In the genomic region with DNA sequence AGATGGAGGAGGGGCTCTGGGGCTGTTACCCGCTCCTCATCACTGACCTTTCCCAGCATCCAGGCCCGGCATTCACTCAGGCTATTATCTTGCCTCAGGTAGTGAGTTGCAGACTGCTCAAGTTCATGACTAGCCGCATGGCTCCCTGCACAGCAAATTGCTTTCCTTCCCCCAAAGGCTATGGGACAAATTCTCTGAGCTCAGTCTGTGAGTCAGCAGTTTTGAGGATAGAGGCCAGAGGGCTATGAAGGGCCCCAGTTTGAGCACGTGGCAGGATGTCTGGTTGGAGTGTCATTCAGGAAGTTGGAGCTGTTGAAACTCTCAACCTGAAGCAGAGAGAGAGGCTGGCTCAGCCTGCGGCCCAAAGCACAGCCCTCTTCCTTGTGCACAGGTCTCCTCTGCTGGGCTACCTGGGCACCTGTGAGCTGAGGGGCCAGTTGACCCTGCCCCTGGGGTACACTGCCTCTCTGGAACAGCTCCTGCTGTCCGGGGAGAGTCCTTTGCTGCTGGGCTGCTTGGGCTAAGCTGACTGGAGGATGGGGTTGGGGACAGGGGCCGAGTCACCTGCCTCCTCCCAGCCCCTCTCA, we compare ENCODE assay signal across 1 cellular context.
TF ChIP-seq lines count a peak whose summit lies in the region.

No MANE protein-coding gene starts in this region.

TF ChIP-seq in SK-N-SH treated with all-trans-retinoic acid at 6 μM for 48 hours, 23 proteins besides CTCF, POLR2A, EP300 and RAD21 (continued from another document):
- TF ChIP-seq, protein P1, sequence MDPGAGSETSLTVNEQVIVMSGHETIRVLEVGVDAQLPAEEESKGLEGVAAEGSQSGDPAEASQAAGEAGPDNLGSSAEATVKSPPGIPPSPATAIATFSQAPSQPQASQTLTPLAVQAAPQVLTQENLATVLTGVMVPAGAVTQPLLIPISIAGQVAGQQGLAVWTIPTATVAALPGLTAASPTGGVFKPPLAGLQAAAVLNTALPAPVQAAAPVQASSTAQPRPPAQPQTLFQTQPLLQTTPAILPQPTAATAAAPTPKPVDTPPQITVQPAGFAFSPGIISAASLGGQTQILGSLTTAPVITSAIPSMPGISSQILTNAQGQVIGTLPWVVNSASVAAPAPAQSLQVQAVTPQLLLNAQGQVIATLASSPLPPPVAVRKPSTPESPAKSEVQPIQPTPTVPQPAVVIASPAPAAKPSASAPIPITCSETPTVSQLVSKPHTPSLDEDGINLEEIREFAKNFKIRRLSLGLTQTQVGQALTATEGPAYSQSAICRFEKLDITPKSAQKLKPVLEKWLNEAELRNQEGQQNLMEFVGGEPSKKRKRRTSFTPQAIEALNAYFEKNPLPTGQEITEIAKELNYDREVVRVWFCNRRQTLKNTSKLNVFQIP (CRISPR knock-in tag; IDR thresholded peaks at IDR 0.05; ENCODE audit: borderline replicate concordance, low read depth) = no peak
- TF ChIP-seq PPARA (CRISPR knock-in tag; IDR thresholded peaks at IDR 0.05; ENCODE audit: borderline replicate concordance) = no peak
- no peak for TF ChIP-seq CSDC2 (CRISPR knock-in tag; IDR thresholded peaks at IDR 0.05)
- no peak for TF ChIP-seq ARNTL (CRISPR knock-in tag; IDR thresholded peaks at IDR 0.05; ENCODE audit: borderline replicate concordance, low read depth)
- no peak for TF ChIP-seq ESRRG (CRISPR knock-in tag; IDR thresholded peaks at IDR 0.05)
- TF ChIP-seq ZNF8 (CRISPR knock-in tag; IDR thresholded peaks at IDR 0.05) = no peak
- TF ChIP-seq ZC3H10 (CRISPR knock-in tag; IDR thresholded peaks at IDR 0.05) = no peak
- no peak for TF ChIP-seq SNAI2 (CRISPR knock-in tag; IDR thresholded peaks at IDR 0.05)
- TF ChIP-seq RARB (CRISPR knock-in tag; IDR thresholded peaks at IDR 0.05) = no peak
- TF ChIP-seq, protein P2, sequence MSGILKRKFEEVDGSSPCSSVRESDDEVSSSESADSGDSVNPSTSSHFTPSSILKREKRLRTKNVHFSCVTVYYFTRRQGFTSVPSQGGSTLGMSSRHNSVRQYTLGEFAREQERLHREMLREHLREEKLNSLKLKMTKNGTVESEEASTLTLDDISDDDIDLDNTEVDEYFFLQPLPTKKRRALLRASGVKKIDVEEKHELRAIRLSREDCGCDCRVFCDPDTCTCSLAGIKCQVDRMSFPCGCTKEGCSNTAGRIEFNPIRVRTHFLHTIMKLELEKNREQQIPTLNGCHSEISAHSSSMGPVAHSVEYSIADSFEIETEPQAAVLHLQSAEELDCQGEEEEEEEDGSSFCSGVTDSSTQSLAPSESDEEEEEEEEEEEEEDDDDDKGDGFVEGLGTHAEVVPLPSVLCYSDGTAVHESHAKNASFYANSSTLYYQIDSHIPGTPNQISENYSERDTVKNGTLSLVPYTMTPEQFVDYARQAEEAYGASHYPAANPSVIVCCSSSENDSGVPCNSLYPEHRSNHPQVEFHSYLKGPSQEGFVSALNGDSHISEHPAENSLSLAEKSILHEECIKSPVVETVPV (CRISPR knock-in tag; IDR thresholded peaks at IDR 0.05) = no peak
